ENCODE assay signal across 17 cellular contexts in genomic region chr2:180564051-180564450, GRCh38.
DNase-seq lines count a peak whose midpoint lies in the region; ATAC-seq and TF ChIP-seq lines count a peak whose summit lies in the region.
"Had no signal": no experiment of that assay in that cellular context is flagged by ENCODE, and none has a peak within 500 bp of the region (broad histone marks: within the 10 kb centered on the region; RNA-seq: fewer than 3 reads in every experiment).

No MANE protein-coding gene starts in this region.

- H3K27me3 ChIP-seq in breast epithelium (no peaks in the 10 kb centered on the region), mammary epithelial cell (ENCODE audit: insufficient read depth, low read length) (no peaks in the 10 kb centered on the region)
- H3K27me3 ChIP-seq: BLaER1 had no signal

- no peaks in the 10 kb centered on the region for H3K9me3 Mint-ChIP-seq in MCF 10A (ENCODE audit: unreplicated experiment)
- H3K9me3 Mint-ChIP-seq: CD4-positive, alpha-beta memory T cell had no signal

- POLR2A ChIA-PET in MCF 10A (lab: Yijun Ruan, JAX): no interaction called here

- H3K27ac Mint-ChIP-seq in MCF 10A (ENCODE audit: low read depth, unreplicated experiment): peak overlapping the region; percentile 61
- H3K27ac Mint-ChIP-seq: CD14-positive monocyte; CD4-positive, alpha-beta memory T cell had no signal

- no peak overlapping the region for H3K4me3 Mint-ChIP-seq in MCF 10A (ENCODE audit: unreplicated experiment)
- H3K4me3 Mint-ChIP-seq: CD14-positive monocyte; CD4-positive, alpha-beta memory T cell had no signal

- H3K9me3 ChIP-seq in breast epithelium: no peaks in the 10 kb centered on the region
- no peaks in the 10 kb centered on the region for H3K9me3 ChIP-seq in mammary epithelial cell (replicated peaks; ENCODE audit: insufficient read depth, low read length)
- H3K9me3 ChIP-seq: A549, BLaER1 had no signal

- no peak overlapping the region for H3K4me2 ChIP-seq in mammary epithelial cell (ENCODE audit: insufficient read depth, low read depth, low read length)
- H3K4me2 ChIP-seq: A549, BLaER1 had no signal

- no peaks in the 10 kb centered on the region for H3K4me1 ChIP-seq in breast epithelium
- no peaks in the 10 kb centered on the region for H3K4me1 ChIP-seq in mammary epithelial cell (ENCODE audit: insufficient read depth, low read length)
- H3K4me1 ChIP-seq: A549, BLaER1 had no signal

- DNase-seq in MCF 10A (ENCODE audit: unreplicated experiment) (no peak), breast epithelium (ENCODE audit: low spot score in 2 of 2) (no peak), mammary epithelial cell (no peak), fibroblast of pulmonary artery (ENCODE audit: low read depth) (peak; percentile 42), OCI-M2 (lab: John Stamatoyannopoulos, UW; ENCODE audit: unreplicated experiment) (no peak), kidney glomerular epithelial cell (lab: John Stamatoyannopoulos, UW) (no peak), posterior vena cava (ENCODE audit: low spot score) (no peak)
- DNase-seq: CD4-positive, alpha-beta memory T cell; DMS153; DMS79; GF-D8; H7 had no signal

- ATAC-seq in GM19452 (IDR thresholded peaks at IDR 0.05; ENCODE audit: unreplicated experiment): no peak
- ATAC-seq: A549 had no signal

- H3K36me3 Mint-ChIP-seq in MCF 10A (ENCODE audit: insufficient read depth, unreplicated experiment): no peaks in the 10 kb centered on the region
- H3K36me3 Mint-ChIP-seq: CD14-positive monocyte; CD4-positive, alpha-beta memory T cell had no signal

- in situ Hi-C loops in mammary epithelial cell (cut with MboI; ENCODE audit: low sequenced_read_pairs in 2 of 2): no loop called here

- H3K4me3 ChIP-seq in breast epithelium: no peak overlapping the region
- no peak overlapping the region for H3K4me3 ChIP-seq in mammary epithelial cell (replicated peaks in 1 of 3; ENCODE audit: insufficient read depth in 1 of 3, low read depth in 2 of 3, low read length in 3 of 3)
- H3K4me3 ChIP-seq in fibroblast of pulmonary artery (replicated peaks; ENCODE audit: low read depth, low read length): no peak overlapping the region
- H3K4me3 ChIP-seq: A549, BLaER1 had no signal

- CTCF ChIA-PET in MCF 10A (lab: Yijun Ruan, JAX) (no interaction called here), mammary epithelial cell (lab: Charles Lee; ENCODE audit: low non-redundant PET) (no interaction called here)

- WGBS in mammary epithelial cell (ENCODE audit: low coverage, missing lambda C conversion rate): 95% methylated on average over 2 of the region's 2 CpGs

- dilution Hi-C loops in mammary epithelial cell (cut with HindIII; ENCODE audit: low sequenced_read_pairs): no loop called here

- peak overlapping the region; percentile 73 for H2AFZ ChIP-seq in mammary epithelial cell (ENCODE audit: low read depth, low read length)

- no peaks in the 10 kb centered on the region for H3K79me2 ChIP-seq in mammary epithelial cell (ENCODE audit: insufficient read depth, low read length)

- no peaks in the 10 kb centered on the region for H4K20me1 ChIP-seq in mammary epithelial cell (ENCODE audit: insufficient read depth, low read length)
- H4K20me1 ChIP-seq: BLaER1 had no signal

- no peaks in the 10 kb centered on the region for H3K4me1 Mint-ChIP-seq in MCF 10A (ENCODE audit: insufficient read depth, unreplicated experiment)

- H3K36me3 ChIP-seq in breast epithelium (no peaks in the 10 kb centered on the region), mammary epithelial cell (ENCODE audit: insufficient read depth, low read length) (no peaks in the 10 kb centered on the region)
- H3K36me3 ChIP-seq: BLaER1 had no signal

- H3K27ac ChIP-seq in breast epithelium: no peak overlapping the region
- no peak overlapping the region for H3K27ac ChIP-seq in mammary epithelial cell (ENCODE audit: insufficient read depth, low read depth, low read length)
- H3K27ac ChIP-seq: 22Rv1, A549, BLaER1 had no signal

- TF ChIP-seq CTCF in MCF 10A (IDR thresholded peaks at IDR 0.05; ENCODE audit: unreplicated experiment) (no peak), breast epithelium (IDR thresholded peaks at IDR 0.05) (no peak), mammary epithelial cell (conservative IDR thresholded peaks at IDR 0.05 in 1 of 2, IDR thresholded peaks at IDR 0.05 in 1 of 2; ENCODE audit: extremely low read depth in 1 of 2, insufficient read depth in 1 of 2, low read depth in 1 of 2, low read length in 2 of 2) (no peak), fibroblast of pulmonary artery (IDR thresholded peaks at IDR 0.05; ENCODE audit: low read length, missing control alignments) (no peak)

- no peaks in the 10 kb centered on the region for H3K27me3 Mint-ChIP-seq in MCF 10A (ENCODE audit: insufficient read depth, unreplicated experiment)

- no peak overlapping the region for H3K9ac ChIP-seq in mammary epithelial cell (ENCODE audit: insufficient read depth, low read length)
- H3K9ac ChIP-seq: BLaER1 had no signal

- no TSS peak for BruUV-seq in MCF 10A (replicated peaks; lab: Mats Ljungman, UMichigan)
- no TSS peak for BruUV-seq in mammary epithelial cell (replicated peaks; lab: Mats Ljungman, UMichigan)

- intact Hi-C loops in MCF 10A (cut with micrococcal nuclease): no loop called here
- intact Hi-C loops in breast epithelium (cut with DNase I; ENCODE audit: low total_unique reads): no loop called here
- intact Hi-C loops in mammary epithelial cell (cut with micrococcal nuclease): no loop called here
- intact Hi-C loops in posterior vena cava (cut with DNase I): no loop called here

- TF ChIP-seq POLR2A in breast epithelium (IDR thresholded peaks at IDR 0.05): no peak
